ENCODE assay signal across 24 cellular contexts in the genomic region with DNA sequence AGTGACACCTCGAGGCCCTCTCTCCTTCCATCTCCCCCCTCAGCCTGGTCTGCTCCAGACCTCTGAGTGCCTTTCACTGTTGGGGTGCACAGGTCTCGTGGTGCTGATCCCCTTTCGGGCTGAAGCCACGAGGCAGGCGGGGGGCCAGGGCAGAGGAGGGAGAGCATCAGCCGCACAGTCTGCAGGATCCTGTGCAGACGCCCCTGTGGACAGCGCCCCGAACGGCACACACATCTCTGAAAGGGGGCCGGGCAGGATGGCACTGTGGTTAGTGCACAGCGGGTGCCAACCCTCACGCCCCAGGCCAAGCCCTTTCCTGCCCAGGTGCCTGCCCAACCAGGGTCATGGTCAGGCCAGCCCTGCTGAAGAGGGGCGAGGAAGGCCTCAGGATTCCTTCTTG. TPM values are rescaled to one million over a fixed set of nuclear protein-coding genes. Genes with fewer than 3 reads are reported as not detected.
"Had no signal": no experiment of that assay in that cellular context is flagged by ENCODE, and none has a peak within 500 bp of the region (broad histone marks: within the 10 kb centered on the region; RNA-seq: fewer than 3 reads in every experiment).

No MANE protein-coding gene starts in this region.

- H3K4me3 ChIP-seq: MG63 had no signal

- FAIRE-seq: HepG2, RCC 7860 had no signal

- H3K9me3 ChIP-seq: MG63, SK-N-SH had no signal

- H3K36me3 ChIP-seq: MG63 had no signal

- DNase-seq: IMR-90; Karpas-422; KG1; MG63; NCI-H1092; NCI-H1105 treated with DMSO at 0.1 percent for 48 hours; NCI-H1417 treated with DMSO at 0.1 percent for 48 hours; NCI-H146; NCI-H1694 treated with DMSO at 0.1 percent for 48 hours; NCI-H1930; NCI-H2081; NCI-H2107; NCI-H2227 treated with DMSO at 0.1 percent for 48 hours; NCI-H524; NCI-H526 treated with DMSO at 0.1 percent for 48 hours; NCI-H748 treated with DMSO at 0.1 percent for 48 hours; NK-92 treated with Interleukin-12 subunit alpha and Interleukin-12 subunit beta, amount 100 ng/mL, for 24 hours; RPMI8226; SHP77 had no signal

- ATAC-seq: HepG2 had no signal

- H3K4me2 ChIP-seq: SK-N-SH had no signal

- H3K27me3 ChIP-seq: MG63 had no signal

- H3K9ac ChIP-seq: SK-N-SH had no signal

RNA-seq across cellular contexts. Expression of gene CACNA1I, which starts 56.7 kb away (rescaled TPM):
- total RNA-seq: HepG2, HT1080, SK-MEL-5 had no signal
- polyA plus RNA-seq: HepG2, SK-N-SH had no signal
